ENCODE assay signal across 1 cellular context in the genomic region with DNA sequence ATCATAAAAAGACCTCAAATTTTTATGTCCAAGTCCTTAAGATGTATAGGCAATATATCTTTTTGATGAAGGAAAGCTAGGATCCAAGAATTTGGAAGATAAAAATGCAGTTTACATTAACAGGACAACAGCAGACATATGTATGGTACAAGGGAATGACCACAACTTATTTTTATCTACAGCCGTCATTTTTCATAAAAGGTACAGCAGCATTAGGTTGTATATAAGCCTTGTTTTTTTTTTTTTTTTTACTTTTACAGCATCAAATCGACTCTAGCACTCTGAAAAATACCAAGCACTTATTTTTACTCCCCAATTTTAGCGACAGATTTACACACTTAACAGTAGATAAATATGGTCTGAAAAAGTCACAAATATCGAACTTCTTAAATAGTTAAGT.
TF ChIP-seq lines count a peak whose summit lies in the region.

No MANE protein-coding gene starts in this region.

TF ChIP-seq in HepG2, 621 proteins besides CTCF, POLR2A, EP300 and RAD21:
- TF ChIP-seq SP1 (IDR thresholded peaks at IDR 0.05) (no peak), SP1 (CRISPR knock-in tag; IDR thresholded peaks at IDR 0.05) (no peak), ZSCAN29 (CRISPR knock-in tag; conservative IDR thresholded peaks at IDR 0.05) (no peak), ZMYM4 (CRISPR knock-in tag; IDR thresholded peaks at IDR 0.05) (no peak), ZNF121 (CRISPR knock-in tag; IDR thresholded peaks at IDR 0.05) (no peak), HIVEP1 (CRISPR knock-in tag; IDR thresholded peaks at IDR 0.05) (no peak), ZSCAN9 (CRISPR knock-in tag; IDR thresholded peaks at IDR 0.05; ENCODE audit: borderline replicate concordance) (no peak), MBD4 (IDR thresholded peaks at IDR 0.05; ENCODE audit: borderline replicate concordance, low read length) (no peak), NR1H2 (CRISPR knock-in tag; IDR thresholded peaks at IDR 0.05; ENCODE audit: borderline replicate concordance, low read depth) (no peak), JDP2 (CRISPR knock-in tag; IDR thresholded peaks at IDR 0.05; ENCODE audit: borderline replicate concordance) (no peak), EED (CRISPR knock-in tag; IDR thresholded peaks at IDR 0.05) (no peak), TMF1 (CRISPR knock-in tag; IDR thresholded peaks at IDR 0.05; ENCODE audit: low read depth) (no peak), ZNF562 (CRISPR knock-in tag; IDR thresholded peaks at IDR 0.05; ENCODE audit: borderline replicate concordance) (no peak), CAMTA2 (CRISPR knock-in tag; IDR thresholded peaks at IDR 0.05; ENCODE audit: borderline replicate concordance) (no peak), ZKSCAN5 (CRISPR knock-in tag; IDR thresholded peaks at IDR 0.05) (no peak)
- TF ChIP-seq, protein P1, sequence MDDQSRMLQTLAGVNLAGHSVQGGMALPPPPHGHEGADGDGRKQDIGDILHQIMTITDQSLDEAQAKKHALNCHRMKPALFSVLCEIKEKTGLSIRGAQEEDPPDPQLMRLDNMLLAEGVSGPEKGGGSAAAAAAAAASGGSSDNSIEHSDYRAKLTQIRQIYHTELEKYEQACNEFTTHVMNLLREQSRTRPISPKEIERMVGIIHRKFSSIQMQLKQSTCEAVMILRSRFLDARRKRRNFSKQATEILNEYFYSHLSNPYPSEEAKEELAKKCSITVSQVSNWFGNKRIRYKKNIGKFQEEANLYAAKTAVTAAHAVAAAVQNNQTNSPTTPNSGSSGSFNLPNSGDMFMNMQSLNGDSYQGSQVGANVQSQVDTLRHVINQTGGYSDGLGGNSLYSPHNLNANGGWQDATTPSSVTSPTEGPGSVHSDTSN (CRISPR knock-in tag; IDR thresholded peaks at IDR 0.05; ENCODE audit: borderline replicate concordance), result no peak
- TF ChIP-seq, protein P2, sequence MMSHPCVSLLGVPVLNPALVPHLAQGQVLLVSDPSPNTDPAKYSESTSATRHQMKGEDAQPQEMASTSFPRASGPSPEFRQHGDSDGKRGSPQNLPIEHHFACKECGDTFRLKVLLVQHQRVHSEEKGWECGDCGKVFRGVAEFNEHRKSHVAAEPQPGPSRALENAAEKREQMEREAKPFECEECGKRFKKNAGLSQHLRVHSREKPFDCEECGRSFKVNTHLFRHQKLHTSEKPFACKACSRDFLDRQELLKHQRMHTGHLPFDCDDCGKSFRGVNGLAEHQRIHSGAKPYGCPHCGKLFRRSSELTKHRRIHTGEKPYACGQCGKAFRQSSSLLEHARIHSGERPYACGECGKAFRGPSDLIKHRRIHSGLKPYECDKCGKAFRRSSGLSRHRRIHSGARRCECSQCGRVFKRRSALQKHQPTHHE (CRISPR knock-in tag; IDR thresholded peaks at IDR 0.05; ENCODE audit: borderline replicate concordance), result no peak
- TF ChIP-seq, protein P3, sequence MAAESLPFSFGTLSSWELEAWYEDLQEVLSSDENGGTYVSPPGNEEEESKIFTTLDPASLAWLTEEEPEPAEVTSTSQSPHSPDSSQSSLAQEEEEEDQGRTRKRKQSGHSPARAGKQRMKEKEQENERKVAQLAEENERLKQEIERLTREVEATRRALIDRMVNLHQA (CRISPR knock-in tag; IDR thresholded peaks at IDR 0.05), result no peak
- TF ChIP-seq, protein P4, sequence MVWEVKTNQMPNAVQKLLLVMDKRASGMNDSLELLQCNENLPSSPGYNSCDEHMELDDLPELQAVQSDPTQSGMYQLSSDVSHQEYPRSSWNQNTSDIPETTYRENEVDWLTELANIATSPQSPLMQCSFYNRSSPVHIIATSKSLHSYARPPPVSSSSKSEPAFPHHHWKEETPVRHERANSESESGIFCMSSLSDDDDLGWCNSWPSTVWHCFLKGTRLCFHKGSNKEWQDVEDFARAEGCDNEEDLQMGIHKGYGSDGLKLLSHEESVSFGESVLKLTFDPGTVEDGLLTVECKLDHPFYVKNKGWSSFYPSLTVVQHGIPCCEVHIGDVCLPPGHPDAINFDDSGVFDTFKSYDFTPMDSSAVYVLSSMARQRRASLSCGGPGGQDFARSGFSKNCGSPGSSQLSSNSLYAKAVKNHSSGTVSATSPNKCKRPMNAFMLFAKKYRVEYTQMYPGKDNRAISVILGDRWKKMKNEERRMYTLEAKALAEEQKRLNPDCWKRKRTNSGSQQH (CRISPR knock-in tag; IDR thresholded peaks at IDR 0.05; ENCODE audit: low read depth), result no peak
- TF ChIP-seq, protein P5, sequence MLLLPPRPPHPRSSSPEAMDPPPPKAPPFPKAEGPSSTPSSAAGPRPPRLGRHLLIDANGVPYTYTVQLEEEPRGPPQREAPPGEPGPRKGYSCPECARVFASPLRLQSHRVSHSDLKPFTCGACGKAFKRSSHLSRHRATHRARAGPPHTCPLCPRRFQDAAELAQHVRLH (CRISPR knock-in tag; IDR thresholded peaks at IDR 0.05; ENCODE audit: borderline replicate concordance, low read depth), result no peak
TF ChIP-seq in HepG2: peak in this region for 0.
